In the genomic region with DNA sequence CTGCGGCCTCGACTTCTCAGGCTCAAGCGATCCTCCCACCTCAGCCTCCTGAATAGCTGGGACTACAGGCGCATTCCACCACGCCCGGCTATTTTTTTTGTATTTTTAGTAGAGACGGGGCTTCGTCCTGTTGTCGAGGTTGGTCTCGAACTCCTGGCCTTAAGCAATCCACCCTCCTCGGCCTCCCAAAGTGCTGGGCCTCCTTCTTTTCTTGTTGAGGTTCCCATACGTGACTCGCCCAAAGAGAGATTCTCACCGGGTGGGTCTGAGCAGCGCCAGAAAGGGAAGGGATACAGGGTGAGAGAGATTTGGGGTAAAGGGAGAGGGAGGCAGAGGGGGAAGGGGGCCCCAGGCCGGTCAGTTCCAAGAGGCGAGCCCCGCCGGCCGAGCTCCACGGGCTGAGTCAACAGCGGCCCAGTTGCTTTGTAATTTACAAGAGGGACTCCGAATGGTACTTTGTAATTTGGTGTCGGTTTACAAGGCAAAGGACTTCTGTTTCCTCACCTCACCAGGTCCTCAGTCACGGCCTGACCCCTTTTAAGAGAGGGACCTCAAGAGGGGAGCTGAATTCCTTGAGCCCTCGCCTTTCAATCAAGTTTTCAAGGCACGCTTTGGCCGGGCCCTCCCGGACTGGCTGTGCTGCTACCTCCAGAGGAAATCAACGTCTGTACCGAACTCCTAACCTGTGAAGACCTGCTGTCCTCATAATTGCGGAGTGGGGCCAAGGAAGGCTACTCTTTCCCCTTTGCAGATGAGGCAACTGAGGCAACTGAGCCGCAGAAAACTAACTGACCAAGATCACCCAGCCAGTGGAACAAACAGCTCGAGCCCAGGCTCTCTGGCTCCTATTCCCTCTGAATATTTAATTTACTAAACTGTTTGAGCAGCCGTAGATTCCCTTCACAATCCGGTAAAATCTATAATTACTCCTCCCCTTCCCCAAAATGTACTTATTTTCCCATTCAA, we compare ENCODE assay signal across 12 cellular contexts. TPM values are rescaled to one million over a fixed set of nuclear protein-coding genes. Genes with fewer than 3 reads are reported as not detected.
DNase-seq lines count a peak whose midpoint lies in the region; ATAC-seq, FAIRE-seq and TF ChIP-seq lines count a peak whose summit lies in the region.
"Had no signal": no experiment of that assay in that cellular context is flagged by ENCODE, and none has a peak within 500 bp of the region (broad histone marks: within the 10 kb centered on the region; RNA-seq: fewer than 3 reads in every experiment).

No MANE protein-coding gene starts in this region.

- peak overlapping the region; percentile 27 for H3K27ac Mint-ChIP-seq in T-helper 2 cell treated with Interferon-gamma antibody and Interleukin-4, amounts not matched to agents 5 μg/mL and 100 μg/mL, for 36 hours
- H3K27ac Mint-ChIP-seq in activated CD8-positive, alpha-beta T cell treated with anti-CD3 and anti-CD28 coated beads for 36 hours = no peak overlapping the region

- no peak overlapping the region for H2AFZ ChIP-seq in keratinocyte (ENCODE audit: control insufficient read depth, low read length)

- peaks cover 97% of the 10 kb centered on the region for H3K27me3 ChIP-seq in keratinocyte (ENCODE audit: control insufficient read depth, extremely low read depth, insufficient read depth, low read length)

- intact Hi-C loops in activated CD8-positive, alpha-beta T cell treated with anti-CD3 and anti-CD28 coated beads for 36 hours (cut with micrococcal nuclease) = no loop called here

- no peak for TF ChIP-seq CTCF in activated CD8-positive, alpha-beta T cell treated with anti-CD3 and anti-CD28 coated beads for 36 hours (IDR thresholded peaks at IDR 0.05)
- TF ChIP-seq CTCF in keratinocyte (optimal IDR thresholded peaks at IDR 0.05 in 1 of 3, IDR thresholded peaks at IDR 0.05 in 1 of 3, conservative IDR thresholded peaks at IDR 0.05 in 1 of 3; ENCODE audit: extremely low read depth in 1 of 3, insufficient read depth in 2 of 3, low read length in 3 of 3) = no peak

- peaks cover 13% of the 10 kb centered on the region for H3K36me3 Mint-ChIP-seq in T-helper 2 cell treated with Interferon-gamma antibody and Interleukin-4, amounts not matched to agents 5 μg/mL and 100 μg/mL, for 36 hours (ENCODE audit: low read depth)
- peaks cover 6% of the 10 kb centered on the region for H3K36me3 Mint-ChIP-seq in activated CD8-positive, alpha-beta T cell treated with anti-CD3 and anti-CD28 coated beads for 36 hours (ENCODE audit: low read depth)

- peaks cover 9% of the 10 kb centered on the region for H3K9me3 Mint-ChIP-seq in T-helper 2 cell treated with Interferon-gamma antibody and Interleukin-4, amounts not matched to agents 5 μg/mL and 100 μg/mL, for 36 hours
- H3K9me3 Mint-ChIP-seq in activated CD8-positive, alpha-beta T cell treated with anti-CD3 and anti-CD28 coated beads for 36 hours = peaks cover 10% of the 10 kb centered on the region

- no peaks in the 10 kb centered on the region for H4K20me1 ChIP-seq in keratinocyte (ENCODE audit: control insufficient read depth, extremely low read depth, insufficient read depth, low read length)

- H3K4me1 Mint-ChIP-seq in T-helper 2 cell treated with Interferon-gamma antibody and Interleukin-4, amounts not matched to agents 5 μg/mL and 100 μg/mL, for 36 hours (ENCODE audit: low read depth) = peaks cover 24% of the 10 kb centered on the region
- peaks cover 41% of the 10 kb centered on the region for H3K4me1 Mint-ChIP-seq in activated CD8-positive, alpha-beta T cell treated with anti-CD3 and anti-CD28 coated beads for 36 hours (ENCODE audit: low read depth)

- H3K27ac ChIP-seq in keratinocyte (ENCODE audit: control insufficient read depth, insufficient read depth, low read length) = no peak overlapping the region

- H3K4me2 ChIP-seq in keratinocyte (ENCODE audit: control insufficient read depth, extremely low read depth, insufficient read depth, low read depth, low read length) = peak overlapping the region; percentile 79

- peaks cover 85% of the 10 kb centered on the region for H3K27me3 Mint-ChIP-seq in T-helper 2 cell treated with Interferon-gamma antibody and Interleukin-4, amounts not matched to agents 5 μg/mL and 100 μg/mL, for 36 hours (ENCODE audit: low read depth)
- H3K27me3 Mint-ChIP-seq in activated CD8-positive, alpha-beta T cell treated with anti-CD3 and anti-CD28 coated beads for 36 hours = peaks cover 87% of the 10 kb centered on the region

- dilution Hi-C loops in keratinocyte (cut with MboI; ENCODE audit: extremely low pct_ligation_motif_present, low sequenced_read_pairs) = no loop called here

- H3K79me2 ChIP-seq in keratinocyte (ENCODE audit: control insufficient read depth, insufficient read depth, low read length) = no peaks in the 10 kb centered on the region

- H3K36me3 ChIP-seq in keratinocyte (ENCODE audit: control insufficient read depth in 2 of 2, extremely low read depth in 1 of 2, insufficient read depth in 2 of 2, low read length in 2 of 2) = no peaks in the 10 kb centered on the region

- no peak for ATAC-seq in activated CD8-positive, alpha-beta T cell treated with anti-CD3 and anti-CD28 coated beads for 36 hours
- ATAC-seq in stimulated activated naive CD8-positive, alpha-beta T cell treated with anti-CD3 and anti-CD28 coated beads, Interleukin-15, Interleukin-2, amounts not matched to agents 100 U/mL and 50 U/mL, for 24 hours = no peak
- ATAC-seq in activated CD4-positive, CD25-positive, alpha-beta regulatory T cell treated with anti-CD3 and anti-CD28 coated beads, Interleukin-2, amount 50 U/mL, for 24 hours = no peak
- no peak for ATAC-seq in HG03520 (IDR thresholded peaks at IDR 0.05; ENCODE audit: unreplicated experiment)
- ATAC-seq: sciatic nerve had no signal

- peak overlapping the region in 1 of 3 experiments; percentile 69 for H3K4me3 ChIP-seq in keratinocyte (ENCODE audit: control insufficient read depth in 2 of 3, extremely low read depth in 1 of 3, insufficient read depth in 2 of 3, low read depth in 1 of 3, low read length in 3 of 3)

- POLR2A ChIA-PET in activated CD8-positive, alpha-beta T cell treated with anti-CD3 and anti-CD28 coated beads for 36 hours (lab: Charles Lee) = no interaction called here

- FAIRE-seq in keratinocyte (lab: Jason Lieb, UNC) = no peak
- FAIRE-seq: A204.1 had no signal

- CTCF ChIA-PET in activated CD8-positive, alpha-beta T cell treated with anti-CD3 and anti-CD28 coated beads for 36 hours (lab: Charles Lee) = interaction anchor here (0.8 kb wide), 1 partner anchor 38 kb away, joined by 3 read pairs; no protein-coding TSS in a partner anchor

- peaks cover 7% of the 10 kb centered on the region for H3K9me3 ChIP-seq in keratinocyte (ENCODE audit: control insufficient read depth, low read depth, low read length)

- H3K9ac ChIP-seq in keratinocyte (ENCODE audit: control insufficient read depth, extremely low read depth, insufficient read depth, low read length) = no peak overlapping the region

- H3K4me1 ChIP-seq in keratinocyte (ENCODE audit: control insufficient read depth, extremely low read depth, insufficient read depth, low read length) = peaks cover 7% of the 10 kb centered on the region

- H3K4me3 Mint-ChIP-seq in T-helper 2 cell treated with Interferon-gamma antibody and Interleukin-4, amounts not matched to agents 5 μg/mL and 100 μg/mL, for 36 hours = peak overlapping the region; percentile 76
- peak overlapping the region; percentile 71 for H3K4me3 Mint-ChIP-seq in activated CD8-positive, alpha-beta T cell treated with anti-CD3 and anti-CD28 coated beads for 36 hours

- H3K9me1 ChIP-seq in keratinocyte (ENCODE audit: control insufficient read depth, extremely low read depth, insufficient read depth, low read length) = no peaks in the 10 kb centered on the region

- DNase-seq in T-helper 2 cell treated with Interferon-gamma antibody and Interleukin-4, amounts not matched to agents 5 μg/mL and 100 μg/mL, for 36 hours (ENCODE audit: low spot score) = no peak
- DNase-seq in T-helper 2 cell = no peak
- DNase-seq in activated CD8-positive, alpha-beta T cell treated with anti-CD3 and anti-CD28 coated beads for 36 hours = no peak
- no peak for DNase-seq in keratinocyte (ENCODE audit: low read depth, low spot score)
- peak; percentile 4 for DNase-seq in stimulated activated naive CD8-positive, alpha-beta T cell treated with anti-CD3 and anti-CD28 coated beads, Interleukin-15, Interleukin-2, amounts not matched to agents 100 U/mL and 50 U/mL, for 24 hours
- DNase-seq in NCI-H82 (lab: John Stamatoyannopoulos, UW) = no peak
- DNase-seq: substantia nigra had no signal

RNA-seq across cellular contexts. Expression of a gene that starts 3.2 kb away (rescaled TPM):
- not detected for total RNA-seq in activated CD8-positive, alpha-beta T cell treated with anti-CD3 and anti-CD28 coated beads for 36 hours
- polyA plus RNA-seq in keratinocyte = 0.04 TPM in 1 of 3 replicates, not detected in the others
- not detected for polyA plus RNA-seq in keratinocyte (2011; ENCODE audit: low read depth)
- not detected in 2 replicates for polyA plus RNA-seq in keratinocyte (2011; cell fraction: cytosol; rRNA removed)
- not detected in 2 replicates for polyA plus RNA-seq in keratinocyte (2011; cell fraction: nucleus; rRNA removed)
- not detected in 2 replicates for polyA plus RNA-seq in keratinocyte (2012; ENCODE audit: low replicate concordance)
- polyA minus RNA-seq in keratinocyte = not detected in 3 replicates
- polyA minus RNA-seq in keratinocyte (2011; cell fraction: cytosol; rRNA and poly(A)+ RNA removed) = not detected
- polyA minus RNA-seq in keratinocyte (2011; cell fraction: nucleus; rRNA and poly(A)+ RNA removed) = not detected in 2 replicates
- total RNA-seq: dermis microvascular lymphatic vessel endothelial cell had no signal
